22 cellular contexts compared by ENCODE assay signal in the genomic region with DNA sequence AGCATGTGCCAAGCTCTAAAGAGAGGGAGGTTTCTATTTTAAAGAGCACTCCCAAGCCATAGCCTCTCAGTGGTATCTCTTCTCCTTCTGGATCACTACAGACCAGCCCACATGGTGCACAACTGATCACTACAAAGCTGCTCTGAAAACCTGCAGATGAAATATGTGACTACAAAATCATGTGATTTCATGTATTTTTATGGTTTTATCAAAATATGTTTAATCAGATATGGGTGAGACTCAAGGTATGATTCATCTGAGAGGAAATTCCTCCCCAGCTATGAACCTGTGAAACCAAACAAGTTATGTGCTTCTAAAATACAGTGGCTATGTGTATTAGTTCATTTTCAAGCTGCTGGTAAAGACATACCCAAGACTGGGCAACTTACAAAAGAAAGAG.
DNase-seq lines count a peak whose midpoint lies in the region; ATAC-seq, FAIRE-seq and TF ChIP-seq lines count a peak whose summit lies in the region.
"Had no signal": no experiment of that assay in that cellular context is flagged by ENCODE, and none has a peak within 500 bp of the region (broad histone marks: within the 10 kb centered on the region; RNA-seq: fewer than 3 reads in every experiment).

No MANE protein-coding gene starts in this region.

- POLR2A ChIA-PET in AG04449 (lab: Yijun Ruan, JAX), result interaction anchor here (0.6 kb wide), 1 partner anchor 224 kb away, joined by 3 read pairs; no protein-coding TSS in a partner anchor

- H3K36me3 ChIP-seq in bronchial epithelial cell (ENCODE audit: control insufficient read depth, insufficient read depth, low read length) (no peaks in the 10 kb centered on the region), keratinocyte (ENCODE audit: control insufficient read depth in 2 of 2, extremely low read depth in 1 of 2, insufficient read depth in 2 of 2, low read length in 2 of 2) (no peaks in the 10 kb centered on the region)
- H3K36me3 ChIP-seq: adrenal gland had no signal

- H3K9me3 ChIP-seq in keratinocyte (ENCODE audit: control insufficient read depth, low read depth, low read length), result no peaks in the 10 kb centered on the region
- H3K9me3 ChIP-seq: adrenal gland had no signal

- peaks cover 4% of the 10 kb centered on the region for H3K36me3 Mint-ChIP-seq in activated T-helper 1 cell treated with anti-CD3 and anti-CD28 coated beads, Interleukin-12 subunit alpha, Interleukin-12 subunit beta, Interleukin-2, Interleukin-4 antibody, amounts not matched to agents 30 ng/mL and 10 ng/mL and 1 ng/mL, durations not matched to agents 14 hours and 24 hours and 36 hours (ENCODE audit: low read depth)

- no peak overlapping the region for H3K9ac ChIP-seq in keratinocyte (ENCODE audit: control insufficient read depth, extremely low read depth, insufficient read depth, low read length)

- intact Hi-C loops in activated T-helper 1 cell treated with anti-CD3 and anti-CD28 coated beads, Interleukin-12 subunit alpha, Interleukin-12 subunit beta, Interleukin-2, Interleukin-4 antibody, amounts not matched to agents 30 ng/mL and 10 ng/mL and 1 ng/mL, durations not matched to agents 14 hours and 24 hours and 36 hours (cut with micrococcal nuclease), result no loop called here

- no peaks in the 10 kb centered on the region for H3K27me3 Mint-ChIP-seq in activated T-helper 1 cell treated with anti-CD3 and anti-CD28 coated beads, Interleukin-12 subunit alpha, Interleukin-12 subunit beta, Interleukin-2, Interleukin-4 antibody, amounts not matched to agents 30 ng/mL and 10 ng/mL and 1 ng/mL, durations not matched to agents 14 hours and 24 hours and 36 hours (ENCODE audit: insufficient read depth)
- H3K27me3 Mint-ChIP-seq: activated CD4-positive, alpha-beta memory T cell treated with anti-CD3 and anti-CD28 coated beads, Interleukin-2, amount 10 ng/mL, durations not matched to agents 7 days and 5 days; CD4-positive, alpha-beta memory T cell had no signal

- no peak for FAIRE-seq in bronchial epithelial cell (lab: Jason Lieb, UNC)
- FAIRE-seq in keratinocyte (lab: Jason Lieb, UNC), result peak; percentile 9

- no peak for ATAC-seq in HG02763 (IDR thresholded peaks at IDR 0.05; ENCODE audit: unreplicated experiment)

- H3K9me3 Mint-ChIP-seq in activated T-helper 1 cell treated with anti-CD3 and anti-CD28 coated beads, Interleukin-12 subunit alpha, Interleukin-12 subunit beta, Interleukin-2, Interleukin-4 antibody, amounts not matched to agents 30 ng/mL and 10 ng/mL and 1 ng/mL, durations not matched to agents 14 hours and 24 hours and 36 hours, result peaks cover 30% of the 10 kb centered on the region

- no peak overlapping the region for H3K27ac ChIP-seq in keratinocyte (ENCODE audit: control insufficient read depth, insufficient read depth, low read length)
- H3K27ac ChIP-seq: adrenal gland, dorsolateral prefrontal cortex had no signal

- CTCF ChIA-PET in AG04449 (lab: Yijun Ruan, JAX), result interaction anchor here (1.0 to 1.5 kb wide), 2 partner anchors 31 to 58 kb away, joined by 3 to 4 read pairs; no protein-coding TSS in a partner anchor

- no peak overlapping the region for H3K27ac Mint-ChIP-seq in activated T-helper 1 cell treated with anti-CD3 and anti-CD28 coated beads, Interleukin-12 subunit alpha, Interleukin-12 subunit beta, Interleukin-2, Interleukin-4 antibody, amounts not matched to agents 30 ng/mL and 10 ng/mL and 1 ng/mL, durations not matched to agents 14 hours and 24 hours and 36 hours
- H3K27ac Mint-ChIP-seq: activated CD4-positive, alpha-beta memory T cell treated with anti-CD3 and anti-CD28 coated beads, Interleukin-2, amount 10 ng/mL, durations not matched to agents 7 days and 5 days had no signal

- H3K4me3 Mint-ChIP-seq in activated T-helper 1 cell treated with anti-CD3 and anti-CD28 coated beads, Interleukin-12 subunit alpha, Interleukin-12 subunit beta, Interleukin-2, Interleukin-4 antibody, amounts not matched to agents 30 ng/mL and 10 ng/mL and 1 ng/mL, durations not matched to agents 14 hours and 24 hours and 36 hours, result no peak overlapping the region
- H3K4me3 Mint-ChIP-seq: activated CD4-positive, alpha-beta memory T cell treated with anti-CD3 and anti-CD28 coated beads, Interleukin-2, amount 10 ng/mL, durations not matched to agents 7 days and 5 days; CD4-positive, alpha-beta memory T cell had no signal

- no peak overlapping the region for H2AFZ ChIP-seq in keratinocyte (ENCODE audit: control insufficient read depth, low read length)

- H3K4me3 ChIP-seq in AG04449 (ENCODE audit: low read depth, low read length) (no peak overlapping the region), bronchial epithelial cell (ENCODE audit: low read depth, low read length) (no peak overlapping the region), keratinocyte (ENCODE audit: control insufficient read depth in 2 of 3, extremely low read depth in 1 of 3, insufficient read depth in 2 of 3, low read depth in 1 of 3, low read length in 3 of 3) (no peak overlapping the region)
- H3K4me3 ChIP-seq: adrenal gland, dorsolateral prefrontal cortex, smooth muscle cell had no signal

- H3K4me1 Mint-ChIP-seq in activated T-helper 1 cell treated with anti-CD3 and anti-CD28 coated beads, Interleukin-12 subunit alpha, Interleukin-12 subunit beta, Interleukin-2, Interleukin-4 antibody, amounts not matched to agents 30 ng/mL and 10 ng/mL and 1 ng/mL, durations not matched to agents 14 hours and 24 hours and 36 hours (ENCODE audit: low read depth), result peaks cover 5% of the 10 kb centered on the region
- H3K4me1 Mint-ChIP-seq: CD4-positive, alpha-beta memory T cell had no signal

- H3K4me2 ChIP-seq in keratinocyte (ENCODE audit: control insufficient read depth, extremely low read depth, insufficient read depth, low read depth, low read length), result peak overlapping the region; percentile 9
- H3K4me2 ChIP-seq: smooth muscle cell had no signal

- no peak for TF ChIP-seq CTCF in AG04449 (IDR thresholded peaks at IDR 0.05; ENCODE audit: insufficient read depth, low read length, missing control alignments)
- no peak for TF ChIP-seq CTCF in bronchial epithelial cell (IDR thresholded peaks at IDR 0.05; ENCODE audit: insufficient read depth, low read length, severe bottlenecking)
- TF ChIP-seq CTCF in keratinocyte (optimal IDR thresholded peaks at IDR 0.05 in 1 of 3, IDR thresholded peaks at IDR 0.05 in 1 of 3, conservative IDR thresholded peaks at IDR 0.05 in 1 of 3; ENCODE audit: extremely low read depth in 1 of 3, insufficient read depth in 2 of 3, low read length in 3 of 3), result no peak

- dilution Hi-C loops in keratinocyte (cut with MboI; ENCODE audit: extremely low pct_ligation_motif_present, low sequenced_read_pairs), result no loop called here

- peaks cover 9% of the 10 kb centered on the region for H3K4me1 ChIP-seq in keratinocyte (ENCODE audit: control insufficient read depth, extremely low read depth, insufficient read depth, low read length)
- H3K4me1 ChIP-seq: adrenal gland had no signal

- no peaks in the 10 kb centered on the region for H3K79me2 ChIP-seq in keratinocyte (ENCODE audit: control insufficient read depth, insufficient read depth, low read length)

- H3K27me3 ChIP-seq in bronchial epithelial cell (ENCODE audit: control insufficient read depth, insufficient read depth, low read length) (no peaks in the 10 kb centered on the region), keratinocyte (ENCODE audit: control insufficient read depth, extremely low read depth, insufficient read depth, low read length) (no peaks in the 10 kb centered on the region)
- H3K27me3 ChIP-seq: adrenal gland, dorsolateral prefrontal cortex had no signal

- no peaks in the 10 kb centered on the region for H3K9me1 ChIP-seq in keratinocyte (ENCODE audit: control insufficient read depth, extremely low read depth, insufficient read depth, low read length)

- no peaks in the 10 kb centered on the region for H4K20me1 ChIP-seq in keratinocyte (ENCODE audit: control insufficient read depth, extremely low read depth, insufficient read depth, low read length)

- DNase-seq in AG04449 (ENCODE audit: low read depth, low spot score) (peak; percentile 14), ELR (ENCODE audit: low read depth) (peak; percentile 32), bronchial epithelial cell (ENCODE audit: low read depth) (peak; percentile 33), keratinocyte (ENCODE audit: low read depth, low spot score) (no peak), LoVo (ENCODE audit: low spot score) (no peak)
- DNase-seq in activated T-helper 1 cell treated with anti-CD3 and anti-CD28 coated beads, Interleukin-12 subunit alpha, Interleukin-12 subunit beta, Interleukin-2, Interleukin-4 antibody, amounts not matched to agents 30 ng/mL and 10 ng/mL and 1 ng/mL, durations not matched to agents 14 hours and 24 hours and 36 hours (ENCODE audit: low spot score), result no peak
- DNase-seq: activated CD4-positive, alpha-beta memory T cell treated with anti-CD3 and anti-CD28 coated beads, Interleukin-2, amount 10 ng/mL, durations not matched to agents 7 days and 5 days; activated T-cell treated with anti-CD3 and anti-CD28 coated beads, Interleukin-2, amount 50 U/mL, for 72 hours; adrenal gland; CD4-positive, alpha-beta memory T cell; DMS 273 treated with DMSO at 0.1 percent for 48 hours; dorsolateral prefrontal cortex; foreskin melanocyte; HCEC 1CT; KG1; NCI-H146; NCI-H526 treated with DMSO at 0.1 percent for 48 hours; nucleus accumbens; stimulated activated CD4-positive, alpha-beta T cell treated with anti-CD3 and anti-CD28 coated beads, Interleukin-2, amount 100 ng/mL, for 48 hours; stimulated activated naive CD4-positive, alpha-beta T cell had no signal

Comparison
In these comparisons a context has a peak if more than half of its experiments do, and no peak if none do; other contexts are left out.
1. DNase-seq: peak in AG04449 (single experiment), ELR (single experiment) and bronchial epithelial cell (single experiment); none in keratinocyte (single experiment), activated T-helper 1 cell treated with anti-CD3 and anti-CD28 coated beads, Interleukin-12 subunit alpha, Interleukin-12 subunit beta, Interleukin-2, Interleukin-4 antibody, amounts not matched to agents 30 ng/mL and 10 ng/mL and 1 ng/mL, durations not matched to agents 14 hours and 24 hours and 36 hours (single experiment) and LoVo (single experiment).